ENCODE assay signal across 8 cellular contexts in the genomic region with DNA sequence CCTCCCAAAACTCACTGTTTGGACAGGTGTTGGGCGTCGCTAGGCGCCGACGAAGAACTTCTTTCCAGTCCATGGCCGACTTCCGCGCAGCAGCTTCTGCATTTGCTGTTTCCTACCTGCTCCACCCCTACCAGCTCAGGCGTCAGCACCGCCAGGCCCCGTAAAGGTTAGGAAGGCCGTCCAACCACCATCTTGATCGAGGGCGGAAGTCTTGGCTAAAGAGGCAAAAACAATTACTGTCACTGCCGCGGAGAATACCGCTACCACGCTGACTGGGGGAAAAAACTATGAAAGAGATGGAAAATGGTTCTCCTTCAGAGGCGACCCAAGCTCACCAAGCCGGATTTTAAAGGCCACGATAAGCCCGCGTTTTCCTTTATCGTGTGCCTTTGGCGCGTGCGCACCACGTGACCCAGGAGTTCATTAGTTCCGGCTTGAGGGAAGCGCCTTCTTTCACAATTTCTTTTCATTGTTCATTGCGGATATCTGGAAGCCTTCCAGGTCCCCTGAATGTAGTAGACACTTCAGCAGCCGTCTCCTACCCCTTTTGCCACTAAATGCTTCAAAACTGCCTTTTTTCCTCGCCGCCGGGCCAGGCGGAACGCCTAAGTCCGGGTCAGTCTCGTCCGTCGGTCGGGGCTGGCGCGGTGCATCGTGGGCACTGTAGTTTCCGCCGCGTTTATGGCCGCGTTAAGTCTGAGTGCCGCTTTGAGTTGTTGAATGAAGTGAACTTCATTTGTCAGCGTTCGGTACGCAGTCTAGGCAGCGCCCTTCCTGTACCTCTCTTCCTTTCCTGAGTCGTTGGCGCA. TPM values are rescaled to one million over a fixed set of nuclear protein-coding genes. Genes with fewer than 3 reads are reported as not detected.
DNase-seq lines count a peak whose midpoint lies in the region; TF ChIP-seq lines count a peak whose summit lies in the region.

TSS of gene PPP2R3C (minus strand) at position 104 of the 809 bp plus-strand sequence. CDS start at position 73, 31 bp downstream.
TSS of gene PRORP (plus strand) at position 666 of the 809 bp plus-strand sequence. CDS start 694 bp downstream, outside the sequence.

- H3K9me3 ChIP-seq in SK-N-MC (ENCODE audit: low read depth, low read length), result no peaks in the 10 kb centered on the region

- peak within 1 kb of the TSS; percentile 97 for H3K9ac ChIP-seq in SK-N-MC (ENCODE audit: insufficient read length)

- H3K4me3 ChIP-seq in NB4 (ENCODE audit: low read depth, low read length), result peak within 1 kb of the TSS; percentile 78
- peak within 1 kb of the TSS; percentile 93 for H3K4me3 ChIP-seq in SK-N-MC

- no peak for TF ChIP-seq CTCF in HFFc6 (IDR thresholded peaks at IDR 0.05)
- no peak for TF ChIP-seq CTCF in NB4 (IDR thresholded peaks at IDR 0.05; ENCODE audit: low read depth, low read length)

- peak; percentile 57 for TF ChIP-seq POLR2A in NB4 (IDR thresholded peaks at IDR 0.05; ENCODE audit: extremely low read depth, insufficient read length)

- peaks cover 31% of the 10 kb centered on the region for H3K36me3 Mint-ChIP-seq in HFFc6 (ENCODE audit: low read depth)
- peaks cover 31% of the 10 kb centered on the region for H3K36me3 Mint-ChIP-seq in activated naive CD4-positive, alpha-beta T cell treated with anti-CD3 and anti-CD28 coated beads, Interleukin-2, amount 10 ng/mL, durations not matched to agents 7 days and 5 days

- H3K27ac ChIP-seq in SK-N-MC, result peak within 1 kb of the TSS; percentile 98

- H3K4me1 Mint-ChIP-seq in HFFc6 (ENCODE audit: low read depth), result peaks cover 43% of the 10 kb centered on the region
- peaks cover 63% of the 10 kb centered on the region for H3K4me1 Mint-ChIP-seq in activated naive CD4-positive, alpha-beta T cell treated with anti-CD3 and anti-CD28 coated beads, Interleukin-2, amount 10 ng/mL, durations not matched to agents 7 days and 5 days

- no peaks in the 10 kb centered on the region for H3K9me3 Mint-ChIP-seq in HFFc6
- H3K9me3 Mint-ChIP-seq in activated naive CD4-positive, alpha-beta T cell treated with anti-CD3 and anti-CD28 coated beads, Interleukin-2, amount 10 ng/mL, durations not matched to agents 7 days and 5 days, result no peaks in the 10 kb centered on the region

- peak; percentile 83 for DNase-seq in GM04503 (ENCODE audit: low read depth)
- peak; percentile 95 for DNase-seq in HFFc6
- peak; percentile 94 for DNase-seq in NB4 (ENCODE audit: low read depth)
- peak; percentile 87 for DNase-seq in SK-N-MC (ENCODE audit: low read depth, low spot score)
- peak; percentile 95 for DNase-seq in activated naive CD4-positive, alpha-beta T cell treated with anti-CD3 and anti-CD28 coated beads, Interleukin-2, amount 10 ng/mL, durations not matched to agents 7 days and 5 days
- peak; percentile 91 for DNase-seq in germinal center (ENCODE audit: low spot score)
- peak; percentile 87 for DNase-seq in non-pigmented ciliary epithelial cell (ENCODE audit: low read depth)
- DNase-seq in superior temporal gyrus (ENCODE audit: extremely low spot score), result peak; percentile 97

- peaks cover 4% of the 10 kb centered on the region for H3K36me3 ChIP-seq in SK-N-MC (ENCODE audit: insufficient read depth, low read length)

- CTCF ChIA-PET in activated naive CD4-positive, alpha-beta T cell treated with anti-CD3 and anti-CD28 coated beads, Interleukin-2, amount 10 ng/mL, durations not matched to agents 7 days and 5 days (lab: Charles Lee), result interaction anchor here (1.1 kb wide), 1 partner anchor 170 kb away, joined by 3 read pairs; the partner anchor contains the start of gene PSMA6

- H3K4me3 Mint-ChIP-seq in HFFc6, result peak within 1 kb of the TSS; percentile 95
- peak within 1 kb of the TSS; percentile 98 for H3K4me3 Mint-ChIP-seq in activated naive CD4-positive, alpha-beta T cell treated with anti-CD3 and anti-CD28 coated beads, Interleukin-2, amount 10 ng/mL, durations not matched to agents 7 days and 5 days

- peak within 1 kb of the TSS; percentile 100 for H3K27ac Mint-ChIP-seq in HFFc6
- H3K27ac Mint-ChIP-seq in activated naive CD4-positive, alpha-beta T cell treated with anti-CD3 and anti-CD28 coated beads, Interleukin-2, amount 10 ng/mL, durations not matched to agents 7 days and 5 days, result peak within 1 kb of the TSS; percentile 100

- peaks cover 9% of the 10 kb centered on the region for H3K27me3 Mint-ChIP-seq in HFFc6 (ENCODE audit: insufficient read depth)
- H3K27me3 Mint-ChIP-seq in activated naive CD4-positive, alpha-beta T cell treated with anti-CD3 and anti-CD28 coated beads, Interleukin-2, amount 10 ng/mL, durations not matched to agents 7 days and 5 days, result no peaks in the 10 kb centered on the region

RNA-seq across cellular contexts. Expression of gene PPP2R3C, which starts in this region (rescaled TPM):
- total RNA-seq in HFFc6 (2021; fragmentation: NEBNext Ultra II Directional; extraction: Animal tissue kit (Norgen Biotek cat#: 25700)), result 10 to 100 TPM; 19.0 to 26.4 (median 23.8) TPM

RNA-seq across cellular contexts. Expression of gene PRORP, which starts in this region (rescaled TPM):
- total RNA-seq in HFFc6 (2021; fragmentation: NEBNext Ultra II Directional; extraction: Animal tissue kit (Norgen Biotek cat#: 25700)), result 10 to 100 TPM; 22.6 to 29.6 (median 26.6) TPM

Comparison
In these comparisons a context has a peak if more than half of its experiments do, and no peak if none do; other contexts are left out.
1. Peak in every context shown above with its lines: DNase-seq, H3K4me3 ChIP-seq and H3K27ac ChIP-seq.